ENCODE assay signal across 1 cellular context in the genomic region with DNA sequence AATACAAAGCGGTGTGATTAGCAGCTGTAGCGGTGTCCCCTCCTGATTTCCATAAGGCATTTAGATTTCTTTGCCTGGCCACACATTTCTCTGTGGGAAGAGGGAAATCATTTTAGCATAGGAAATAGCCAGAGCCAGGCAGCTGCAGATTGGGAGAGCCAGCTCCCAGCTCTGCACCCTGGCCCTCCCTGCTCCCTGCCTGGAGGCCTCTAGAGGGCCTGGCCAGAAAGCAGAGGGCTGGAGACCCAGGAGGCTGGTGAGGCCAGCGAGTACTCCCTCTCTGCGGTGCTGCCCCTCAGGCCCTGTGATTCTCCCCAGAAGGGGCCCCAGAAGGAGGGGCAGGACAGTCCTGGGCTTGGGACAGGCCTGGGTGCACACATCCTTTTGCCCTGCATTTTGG.
TF ChIP-seq lines count a peak whose summit lies in the region.

No MANE protein-coding gene starts in this region.

TF ChIP-seq in SK-N-SH, 30 proteins besides CTCF, POLR2A, EP300 and RAD21 (continued from another document):
- TF ChIP-seq, protein P1, sequence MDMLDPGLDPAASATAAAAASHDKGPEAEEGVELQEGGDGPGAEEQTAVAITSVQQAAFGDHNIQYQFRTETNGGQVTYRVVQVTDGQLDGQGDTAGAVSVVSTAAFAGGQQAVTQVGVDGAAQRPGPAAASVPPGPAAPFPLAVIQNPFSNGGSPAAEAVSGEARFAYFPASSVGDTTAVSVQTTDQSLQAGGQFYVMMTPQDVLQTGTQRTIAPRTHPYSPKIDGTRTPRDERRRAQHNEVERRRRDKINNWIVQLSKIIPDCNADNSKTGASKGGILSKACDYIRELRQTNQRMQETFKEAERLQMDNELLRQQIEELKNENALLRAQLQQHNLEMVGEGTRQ (IDR thresholded peaks at IDR 0.05; ENCODE audit: borderline replicate concordance, low read depth, low read length) = no peak
- TF ChIP-seq ELF1 (IDR thresholded peaks at IDR 0.05) = no peak
- TF ChIP-seq RCOR1 (IDR thresholded peaks at IDR 0.05; ENCODE audit: low read length) = no peak
- no peak for TF ChIP-seq FOXM1 (IDR thresholded peaks at IDR 0.05; ENCODE audit: low read depth)
